In genomic region chr11:95790933-95791247, GRCh38 we compare ENCODE assay signal across 8 cellular contexts. TPM values are rescaled to one million over a fixed set of nuclear protein-coding genes. Genes with fewer than 3 reads are reported as not detected.
DNase-seq lines count a peak whose midpoint lies in the region; ATAC-seq and TF ChIP-seq lines count a peak whose summit lies in the region.

No MANE protein-coding gene starts in this region.

- POLR2A ChIA-PET in AG04450 (lab: Yijun Ruan, JAX), result interaction anchor here (0.5 to 1.8 kb wide), 3 partner anchors 211 to 599 kb away, joined by 3 to 8 read pairs (median 6); partner anchors contain the start of genes CCDC82 and JRKL
- POLR2A ChIA-PET in MCF 10A (lab: Yijun Ruan, JAX), result interaction anchor here (0.6 to 7.3 kb wide), 36 partner anchors 10 to 1327 kb away, joined by 3 to 49 read pairs (median 6); partner anchors contain the start of genes CCDC82, CWC15, ENDOD1 and JRKL

- ATAC-seq in GM19328 (IDR thresholded peaks at IDR 0.05; ENCODE audit: unreplicated experiment) (peak; percentile 8), GM21390 (IDR thresholded peaks at IDR 0.05; ENCODE audit: unreplicated experiment) (no peak)

- H3K36me3 ChIP-seq in iPS-20b (ENCODE audit: insufficient read depth, low read depth, low read length) (peaks cover 22% of the 10 kb centered on the region), skeletal muscle satellite cell (ENCODE audit: insufficient read depth, low read length) (peaks cover 10% of the 10 kb centered on the region)

- H3K4me2 ChIP-seq in skeletal muscle satellite cell (ENCODE audit: low read length), result peak overlapping the region; percentile 92

- peak overlapping the region; percentile 100 for H3K27ac Mint-ChIP-seq in MCF 10A (ENCODE audit: low read depth, unreplicated experiment)

- H3K27me3 ChIP-seq in AG04450 (ENCODE audit: control insufficient read depth, insufficient read depth, low read length), result no peaks in the 10 kb centered on the region
- no peaks in the 10 kb centered on the region for H3K27me3 ChIP-seq in iPS-20b (ENCODE audit: insufficient read depth, low read length)
- no peaks in the 10 kb centered on the region for H3K27me3 ChIP-seq in skeletal muscle satellite cell (ENCODE audit: control insufficient read depth, insufficient read depth, low read length)

- H3K4me1 Mint-ChIP-seq in MCF 10A (ENCODE audit: insufficient read depth, unreplicated experiment), result peaks cover 17% of the 10 kb centered on the region

- H3K9me3 ChIP-seq in AG04450 (ENCODE audit: control insufficient read depth, insufficient read depth, low read length) (peaks cover 3% of the 10 kb centered on the region; the same call in 1 of the 2 replicates), iPS-20b (ENCODE audit: insufficient read depth, low read depth, low read length) (no peaks in the 10 kb centered on the region), skeletal muscle satellite cell (replicated peaks; ENCODE audit: low read length) (no peaks in the 10 kb centered on the region)

- H3K27me3 Mint-ChIP-seq in MCF 10A (ENCODE audit: insufficient read depth, unreplicated experiment), result no peaks in the 10 kb centered on the region

- intact Hi-C loops in MCF 10A (cut with micrococcal nuclease), result loop anchor here (1.0 kb wide), 1 partner anchor 602 kb away; no protein-coding TSS in a partner anchor

- H3K9ac ChIP-seq in iPS-20b (ENCODE audit: low read depth, low read length) (peak overlapping the region; percentile 98), skeletal muscle satellite cell (ENCODE audit: low read depth, low read length) (peak overlapping the region; percentile 94)

- TF ChIP-seq CTCF in AG04450 (IDR thresholded peaks at IDR 0.05; ENCODE audit: low read depth, low read length) (no peak), MCF 10A (IDR thresholded peaks at IDR 0.05; ENCODE audit: unreplicated experiment) (no peak)

- peaks cover 27% of the 10 kb centered on the region for H3K36me3 Mint-ChIP-seq in MCF 10A (ENCODE audit: insufficient read depth, unreplicated experiment)

- peak overlapping the region; percentile 86 for H3K4me3 ChIP-seq in AG04450 (ENCODE audit: low read depth, low read length)
- peak overlapping the region; percentile 94 for H3K4me3 ChIP-seq in iPS-20b (ENCODE audit: low read length)
- H3K4me3 ChIP-seq in skeletal muscle satellite cell (ENCODE audit: low read length), result peak overlapping the region; percentile 93

- no peaks in the 10 kb centered on the region for H3K9me3 Mint-ChIP-seq in MCF 10A (ENCODE audit: unreplicated experiment)

- H3K4me1 ChIP-seq in iPS-20b (ENCODE audit: insufficient read depth, low read length), result peaks cover 7% of the 10 kb centered on the region; the same call in 1 of the 2 replicates
- H3K4me1 ChIP-seq in skeletal muscle satellite cell (ENCODE audit: control insufficient read depth, insufficient read depth, low read length), result peaks cover 20% of the 10 kb centered on the region

- H3K4me3 Mint-ChIP-seq in MCF 10A (ENCODE audit: unreplicated experiment), result peak overlapping the region; percentile 97

- peak overlapping the region; percentile 98 for H3K27ac ChIP-seq in AG04450 (ENCODE audit: low read depth, low read length)
- H3K27ac ChIP-seq in iPS-20b (ENCODE audit: low read length), result peak overlapping the region; percentile 91

- CTCF ChIA-PET in AG04450 (lab: Charles Lee) (interaction anchor here (1.0 to 2.4 kb wide), 3 partner anchors 26 to 603 kb away, joined by 4 to 14 read pairs (median 7); partner anchors contain the start of gene MAML2), MCF 10A (lab: Yijun Ruan, JAX) (interaction anchor here (0.6 to 2.5 kb wide), 9 partner anchors 9 to 757 kb away, joined by 3 to 12 read pairs (median 5); partner anchors contain the start of gene MAML2)

- BruUV-seq in MCF 10A (replicated peaks; lab: Mats Ljungman, UMichigan), result no TSS peak

- no peak for DNase-seq in AG04450 (ENCODE audit: low read depth, low spot score)
- DNase-seq in NCI-H128 (lab: John Stamatoyannopoulos, UW; ENCODE audit: unreplicated experiment), result peak; percentile 36
- peak; percentile 23 for DNase-seq in T-helper 22 cell (ENCODE audit: low read depth)
- peak; percentile 75 for DNase-seq in MCF 10A (ENCODE audit: unreplicated experiment)

RNA-seq across cellular contexts. Expression of gene CEP57, which starts 0.6 kb away (rescaled TPM):
- polyA plus RNA-seq in AG04450 (2011; rRNA removed), result 27.6 and 49.2 TPM in 2 replicates
- 14.9 and 25.3 TPM in 2 replicates for polyA minus RNA-seq in AG04450 (2011; rRNA and poly(A)+ RNA removed)
- total RNA-seq in MCF 10A (2022), result 73.7 and 78.8 TPM in 2 replicates
- 22.3 and 28.4 TPM in 2 replicates for total RNA-seq in skeletal muscle satellite cell (2012; rRNA removed)

RNA-seq across cellular contexts. Expression of gene FAM76B, which starts 1.3 kb away (rescaled TPM):
- 14.9 and 21.2 TPM in 2 replicates for polyA plus RNA-seq in AG04450 (2011; rRNA removed)
- polyA minus RNA-seq in AG04450 (2011; rRNA and poly(A)+ RNA removed), result 9.8 and 23.3 TPM in 2 replicates
- 25.0 and 28.5 TPM in 2 replicates for total RNA-seq in MCF 10A (2022)
- total RNA-seq in skeletal muscle satellite cell (2012; rRNA removed), result 12.9 and 13.9 TPM in 2 replicates
